In genomic region chr10:71973777-71974488, GRCh38 we compare ENCODE assay signal across 1 cellular context.
A peak's percentile ranks its signal among the peaks of the same experiment; 100 is the strongest.
TF ChIP-seq lines count a peak whose summit lies in the region.

No MANE protein-coding gene starts in this region.

TF ChIP-seq in HepG2, 621 proteins besides CTCF, POLR2A, EP300 and RAD21:
- TF ChIP-seq ZNF768 (CRISPR knock-in tag; IDR thresholded peaks at IDR 0.05): peak; percentile 94
- TF ChIP-seq ZFP36L2 (CRISPR knock-in tag; IDR thresholded peaks at IDR 0.05): no peak
- peak; percentile 84 for TF ChIP-seq ZNF629 (CRISPR knock-in tag; conservative IDR thresholded peaks at IDR 0.05)
- TF ChIP-seq ZMYM3 (CRISPR knock-in tag; IDR thresholded peaks at IDR 0.05): 0 out of 2 replicates have a peak, but pooled peaks have one; percentile 14
